1 cellular context compared by ENCODE assay signal in the genomic region with DNA sequence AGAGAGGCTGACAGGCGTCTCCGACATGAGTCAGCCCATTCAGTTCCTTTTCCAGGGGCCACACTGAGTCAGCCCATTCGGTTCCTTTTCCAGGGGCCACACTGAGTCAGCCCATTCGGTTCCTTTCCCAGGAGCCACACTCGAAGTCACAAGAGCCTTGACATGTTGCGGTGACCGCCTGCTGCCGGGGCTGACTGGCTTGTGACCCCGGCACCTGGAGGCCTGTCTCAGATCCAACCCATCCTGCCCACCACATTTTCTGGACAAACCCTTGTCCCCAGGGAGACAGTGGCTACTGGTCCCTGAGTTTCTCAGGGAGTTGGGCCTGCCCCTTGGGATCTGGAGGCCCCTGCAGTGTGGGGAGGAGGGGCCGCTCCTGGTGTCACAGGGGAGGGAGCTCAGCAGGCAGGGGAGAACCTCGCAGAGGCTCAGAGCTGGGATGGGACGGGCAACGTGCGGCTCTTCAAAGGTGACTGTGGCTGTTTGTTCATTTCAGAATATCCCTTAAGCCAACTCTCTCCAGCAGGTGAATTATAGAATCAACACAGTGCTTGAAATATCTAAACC.
TF ChIP-seq lines count a peak whose summit lies in the region.

No MANE protein-coding gene starts in this region.

TF ChIP-seq in GM23338, 12 proteins besides CTCF, POLR2A, EP300 and RAD21 (continued from another document):
- TF ChIP-seq, protein P1, sequence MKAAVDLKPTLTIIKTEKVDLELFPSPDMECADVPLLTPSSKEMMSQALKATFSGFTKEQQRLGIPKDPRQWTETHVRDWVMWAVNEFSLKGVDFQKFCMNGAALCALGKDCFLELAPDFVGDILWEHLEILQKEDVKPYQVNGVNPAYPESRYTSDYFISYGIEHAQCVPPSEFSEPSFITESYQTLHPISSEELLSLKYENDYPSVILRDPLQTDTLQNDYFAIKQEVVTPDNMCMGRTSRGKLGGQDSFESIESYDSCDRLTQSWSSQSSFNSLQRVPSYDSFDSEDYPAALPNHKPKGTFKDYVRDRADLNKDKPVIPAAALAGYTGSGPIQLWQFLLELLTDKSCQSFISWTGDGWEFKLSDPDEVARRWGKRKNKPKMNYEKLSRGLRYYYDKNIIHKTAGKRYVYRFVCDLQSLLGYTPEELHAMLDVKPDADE (IDR thresholded peaks at IDR 0.05), result no peak
- TF ChIP-seq, protein P2, sequence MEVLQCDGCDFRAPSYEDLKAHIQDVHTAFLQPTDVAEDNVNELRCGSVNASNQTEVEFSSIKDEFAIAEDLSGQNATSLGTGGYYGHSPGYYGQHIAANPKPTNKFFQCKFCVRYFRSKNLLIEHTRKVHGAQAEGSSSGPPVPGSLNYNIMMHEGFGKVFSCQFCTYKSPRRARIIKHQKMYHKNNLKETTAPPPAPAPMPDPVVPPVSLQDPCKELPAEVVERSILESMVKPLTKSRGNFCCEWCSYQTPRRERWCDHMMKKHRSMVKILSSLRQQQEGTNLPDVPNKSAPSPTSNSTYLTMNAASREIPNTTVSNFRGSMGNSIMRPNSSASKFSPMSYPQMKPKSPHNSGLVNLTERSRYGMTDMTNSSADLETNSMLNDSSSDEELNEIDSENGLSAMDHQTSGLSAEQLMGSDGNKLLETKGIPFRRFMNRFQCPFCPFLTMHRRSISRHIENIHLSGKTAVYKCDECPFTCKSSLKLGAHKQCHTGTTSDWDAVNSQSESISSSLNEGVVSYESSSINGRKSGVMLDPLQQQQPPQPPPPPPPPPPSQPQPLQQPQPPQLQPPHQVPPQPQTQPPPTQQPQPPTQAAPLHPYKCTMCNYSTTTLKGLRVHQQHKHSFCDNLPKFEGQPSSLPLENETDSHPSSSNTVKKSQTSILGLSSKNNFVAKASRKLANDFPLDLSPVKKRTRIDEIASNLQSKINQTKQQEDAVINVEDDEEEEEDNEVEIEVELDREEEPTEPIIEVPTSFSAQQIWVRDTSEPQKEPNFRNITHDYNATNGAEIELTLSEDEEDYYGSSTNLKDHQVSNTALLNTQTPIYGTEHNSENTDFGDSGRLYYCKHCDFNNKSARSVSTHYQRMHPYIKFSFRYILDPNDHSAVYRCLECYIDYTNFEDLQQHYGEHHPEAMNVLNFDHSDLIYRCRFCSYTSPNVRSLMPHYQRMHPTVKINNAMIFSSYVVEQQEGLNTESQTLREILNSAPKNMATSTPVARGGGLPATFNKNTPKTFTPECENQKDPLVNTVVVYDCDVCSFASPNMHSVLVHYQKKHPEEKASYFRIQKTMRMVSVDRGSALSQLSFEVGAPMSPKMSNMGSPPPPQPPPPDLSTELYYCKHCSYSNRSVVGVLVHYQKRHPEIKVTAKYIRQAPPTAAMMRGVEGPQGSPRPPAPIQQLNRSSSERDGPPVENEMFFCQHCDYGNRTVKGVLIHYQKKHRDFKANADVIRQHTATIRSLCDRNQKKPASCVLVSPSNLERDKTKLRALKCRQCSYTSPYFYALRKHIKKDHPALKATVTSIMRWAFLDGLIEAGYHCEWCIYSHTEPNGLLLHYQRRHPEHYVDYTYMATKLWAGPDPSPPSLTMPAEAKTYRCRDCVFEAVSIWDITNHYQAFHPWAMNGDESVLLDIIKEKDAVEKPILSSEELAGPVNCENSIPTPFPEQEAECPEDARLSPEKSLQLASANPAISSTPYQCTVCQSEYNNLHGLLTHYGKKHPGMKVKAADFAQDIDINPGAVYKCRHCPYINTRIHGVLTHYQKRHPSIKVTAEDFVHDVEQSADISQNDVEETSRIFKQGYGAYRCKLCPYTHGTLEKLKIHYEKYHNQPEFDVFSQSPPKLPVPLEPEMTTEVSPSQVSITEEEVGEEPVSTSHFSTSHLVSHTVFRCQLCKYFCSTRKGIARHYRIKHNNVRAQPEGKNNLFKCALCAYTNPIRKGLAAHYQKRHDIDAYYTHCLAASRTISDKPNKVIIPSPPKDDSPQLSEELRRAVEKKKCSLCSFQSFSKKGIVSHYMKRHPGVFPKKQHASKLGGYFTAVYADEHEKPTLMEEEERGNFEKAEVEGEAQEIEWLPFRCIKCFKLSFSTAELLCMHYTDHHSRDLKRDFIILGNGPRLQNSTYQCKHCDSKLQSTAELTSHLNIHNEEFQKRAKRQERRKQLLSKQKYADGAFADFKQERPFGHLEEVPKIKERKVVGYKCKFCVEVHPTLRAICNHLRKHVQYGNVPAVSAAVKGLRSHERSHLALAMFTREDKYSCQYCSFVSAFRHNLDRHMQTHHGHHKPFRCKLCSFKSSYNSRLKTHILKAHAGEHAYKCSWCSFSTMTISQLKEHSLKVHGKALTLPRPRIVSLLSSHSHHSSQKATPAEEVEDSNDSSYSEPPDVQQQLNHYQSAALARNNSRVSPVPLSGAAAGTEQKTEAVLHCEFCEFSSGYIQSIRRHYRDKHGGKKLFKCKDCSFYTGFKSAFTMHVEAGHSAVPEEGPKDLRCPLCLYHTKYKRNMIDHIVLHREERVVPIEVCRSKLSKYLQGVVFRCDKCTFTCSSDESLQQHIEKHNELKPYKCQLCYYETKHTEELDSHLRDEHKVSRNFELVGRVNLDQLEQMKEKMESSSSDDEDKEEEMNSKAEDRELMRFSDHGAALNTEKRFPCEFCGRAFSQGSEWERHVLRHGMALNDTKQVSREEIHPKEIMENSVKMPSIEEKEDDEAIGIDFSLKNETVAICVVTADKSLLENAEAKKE (CRISPR knock-in tag; IDR thresholded peaks at IDR 0.05), result no peak
- no peak for TF ChIP-seq EZH2 (IDR thresholded peaks at IDR 0.05; ENCODE audit: low read depth, unreplicated experiment)
